Comparison of ENCODE assay signal across 1 cellular context in genomic region chr10:44978570-44979280, GRCh38.
TF ChIP-seq lines count a peak whose summit lies in the region.

DEPP1 (minus strand) TSS chr10:44978809; CDS start chr10:44978030, 779 bp downstream.

TF ChIP-seq in HepG2, 621 proteins besides CTCF, POLR2A, EP300 and RAD21 (continued from another document and continues in another):
- TF ChIP-seq TCF7 (IDR thresholded peaks at IDR 0.05; ENCODE audit: low read depth), result peak; percentile 62
- TF ChIP-seq, protein P1, sequence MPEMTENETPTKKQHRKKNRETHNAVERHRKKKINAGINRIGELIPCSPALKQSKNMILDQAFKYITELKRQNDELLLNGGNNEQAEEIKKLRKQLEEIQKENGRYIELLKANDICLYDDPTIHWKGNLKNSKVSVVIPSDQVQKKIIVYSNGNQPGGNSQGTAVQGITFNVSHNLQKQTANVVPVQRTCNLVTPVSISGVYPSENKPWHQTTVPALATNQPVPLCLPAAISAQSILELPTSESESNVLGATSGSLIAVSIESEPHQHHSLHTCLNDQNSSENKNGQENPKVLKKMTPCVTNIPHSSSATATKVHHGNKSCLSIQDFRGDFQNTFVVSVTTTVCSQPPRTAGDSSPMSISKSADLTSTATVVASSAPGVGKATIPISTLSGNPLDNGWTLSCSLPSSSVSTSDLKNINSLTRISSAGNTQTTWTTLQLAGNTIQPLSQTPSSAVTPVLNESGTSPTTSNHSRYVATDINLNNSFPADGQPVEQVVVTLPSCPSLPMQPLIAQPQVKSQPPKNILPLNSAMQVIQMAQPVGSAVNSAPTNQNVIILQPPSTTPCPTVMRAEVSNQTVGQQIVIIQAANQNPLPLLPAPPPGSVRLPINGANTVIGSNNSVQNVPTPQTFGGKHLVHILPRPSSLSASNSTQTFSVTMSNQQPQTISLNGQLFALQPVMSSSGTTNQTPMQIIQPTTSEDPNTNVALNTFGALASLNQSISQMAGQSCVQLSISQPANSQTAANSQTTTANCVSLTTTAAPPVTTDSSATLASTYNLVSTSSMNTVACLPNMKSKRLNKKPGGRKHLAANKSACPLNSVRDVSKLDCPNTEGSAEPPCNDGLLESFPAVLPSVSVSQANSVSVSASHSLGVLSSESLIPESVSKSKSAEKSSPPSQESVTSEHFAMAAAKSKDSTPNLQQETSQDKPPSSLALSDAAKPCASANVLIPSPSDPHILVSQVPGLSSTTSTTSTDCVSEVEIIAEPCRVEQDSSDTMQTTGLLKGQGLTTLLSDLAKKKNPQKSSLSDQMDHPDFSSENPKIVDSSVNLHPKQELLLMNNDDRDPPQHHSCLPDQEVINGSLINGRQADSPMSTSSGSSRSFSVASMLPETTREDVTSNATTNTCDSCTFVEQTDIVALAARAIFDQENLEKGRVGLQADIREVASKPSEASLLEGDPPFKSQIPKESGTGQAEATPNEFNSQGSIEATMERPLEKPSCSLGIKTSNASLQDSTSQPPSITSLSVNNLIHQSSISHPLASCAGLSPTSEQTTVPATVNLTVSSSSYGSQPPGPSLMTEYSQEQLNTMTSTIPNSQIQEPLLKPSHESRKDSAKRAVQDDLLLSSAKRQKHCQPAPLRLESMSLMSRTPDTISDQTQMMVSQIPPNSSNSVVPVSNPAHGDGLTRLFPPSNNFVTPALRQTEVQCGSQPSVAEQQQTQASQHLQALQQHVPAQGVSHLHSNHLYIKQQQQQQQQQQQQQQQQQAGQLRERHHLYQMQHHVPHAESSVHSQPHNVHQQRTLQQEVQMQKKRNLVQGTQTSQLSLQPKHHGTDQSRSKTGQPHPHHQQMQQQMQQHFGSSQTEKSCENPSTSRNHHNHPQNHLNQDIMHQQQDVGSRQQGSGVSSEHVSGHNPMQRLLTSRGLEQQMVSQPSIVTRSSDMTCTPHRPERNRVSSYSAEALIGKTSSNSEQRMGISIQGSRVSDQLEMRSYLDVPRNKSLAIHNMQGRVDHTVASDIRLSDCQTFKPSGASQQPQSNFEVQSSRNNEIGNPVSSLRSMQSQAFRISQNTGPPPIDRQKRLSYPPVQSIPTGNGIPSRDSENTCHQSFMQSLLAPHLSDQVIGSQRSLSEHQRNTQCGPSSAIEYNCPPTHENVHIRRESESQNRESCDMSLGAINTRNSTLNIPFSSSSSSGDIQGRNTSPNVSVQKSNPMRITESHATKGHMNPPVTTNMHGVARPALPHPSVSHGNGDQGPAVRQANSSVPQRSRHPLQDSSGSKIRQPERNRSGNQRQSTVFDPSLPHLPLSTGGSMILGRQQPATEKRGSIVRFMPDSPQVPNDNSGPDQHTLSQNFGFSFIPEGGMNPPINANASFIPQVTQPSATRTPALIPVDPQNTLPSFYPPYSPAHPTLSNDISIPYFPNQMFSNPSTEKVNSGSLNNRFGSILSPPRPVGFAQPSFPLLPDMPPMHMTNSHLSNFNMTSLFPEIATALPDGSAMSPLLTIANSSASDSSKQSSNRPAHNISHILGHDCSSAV (CRISPR knock-in tag; IDR thresholded peaks at IDR 0.05; ENCODE audit: borderline replicate concordance), result no peak
- TF ChIP-seq ZNF660 (CRISPR knock-in tag; IDR thresholded peaks at IDR 0.05; ENCODE audit: borderline replicate concordance, low read depth), result no peak
- peak; percentile 95 for TF ChIP-seq BCL6 (CRISPR knock-in tag; IDR thresholded peaks at IDR 0.05)
- 0 out of 2 replicates have a peak, but pooled peaks have one; percentile 29 for TF ChIP-seq ZNF121 (CRISPR knock-in tag; IDR thresholded peaks at IDR 0.05)
- TF ChIP-seq ZSCAN25 (CRISPR knock-in tag; IDR thresholded peaks at IDR 0.05), result peak; percentile 88
- peak; percentile 95 for TF ChIP-seq IRF2 (CRISPR knock-in tag; IDR thresholded peaks at IDR 0.05)
- TF ChIP-seq KDM4B (CRISPR knock-in tag; IDR thresholded peaks at IDR 0.05), result peak; percentile 98
- no peak for TF ChIP-seq CC2D1A (CRISPR knock-in tag; IDR thresholded peaks at IDR 0.05)
- TF ChIP-seq ZFP36L1 (CRISPR knock-in tag; IDR thresholded peaks at IDR 0.05), result peak; percentile 90; the same call in 1 of the 2 replicates
- TF ChIP-seq YY1 (IDR thresholded peaks at IDR 0.05; ENCODE audit: insufficient read depth, insufficient replicate concordance, low read depth, low read length), result peak; percentile 63
- 0 out of 2 replicates have a peak, but pooled peaks have one; percentile 66 for TF ChIP-seq ZNF10 (CRISPR knock-in tag; IDR thresholded peaks at IDR 0.05; ENCODE audit: borderline replicate concordance, low read depth)
- no peak for TF ChIP-seq ZNF326 (CRISPR knock-in tag; IDR thresholded peaks at IDR 0.05; ENCODE audit: borderline replicate concordance)
- TF ChIP-seq ZNF766 (CRISPR knock-in tag; IDR thresholded peaks at IDR 0.05; ENCODE audit: borderline replicate concordance), result peak; percentile 70; the same call in 1 of the 2 replicates
- no peak for TF ChIP-seq ZNF382 (CRISPR knock-in tag; IDR thresholded peaks at IDR 0.05; ENCODE audit: borderline replicate concordance)
- peak; percentile 91 for TF ChIP-seq ZNF772 (CRISPR knock-in tag; IDR thresholded peaks at IDR 0.05)
- TF ChIP-seq ZNF230 (CRISPR knock-in tag; IDR thresholded peaks at IDR 0.05), result no peak
- TF ChIP-seq LBX2 (CRISPR knock-in tag; IDR thresholded peaks at IDR 0.05; ENCODE audit: borderline replicate concordance), result no peak
- no peak for TF ChIP-seq GLI4 (CRISPR knock-in tag; IDR thresholded peaks at IDR 0.05; ENCODE audit: borderline replicate concordance)
- TF ChIP-seq, protein P2, sequence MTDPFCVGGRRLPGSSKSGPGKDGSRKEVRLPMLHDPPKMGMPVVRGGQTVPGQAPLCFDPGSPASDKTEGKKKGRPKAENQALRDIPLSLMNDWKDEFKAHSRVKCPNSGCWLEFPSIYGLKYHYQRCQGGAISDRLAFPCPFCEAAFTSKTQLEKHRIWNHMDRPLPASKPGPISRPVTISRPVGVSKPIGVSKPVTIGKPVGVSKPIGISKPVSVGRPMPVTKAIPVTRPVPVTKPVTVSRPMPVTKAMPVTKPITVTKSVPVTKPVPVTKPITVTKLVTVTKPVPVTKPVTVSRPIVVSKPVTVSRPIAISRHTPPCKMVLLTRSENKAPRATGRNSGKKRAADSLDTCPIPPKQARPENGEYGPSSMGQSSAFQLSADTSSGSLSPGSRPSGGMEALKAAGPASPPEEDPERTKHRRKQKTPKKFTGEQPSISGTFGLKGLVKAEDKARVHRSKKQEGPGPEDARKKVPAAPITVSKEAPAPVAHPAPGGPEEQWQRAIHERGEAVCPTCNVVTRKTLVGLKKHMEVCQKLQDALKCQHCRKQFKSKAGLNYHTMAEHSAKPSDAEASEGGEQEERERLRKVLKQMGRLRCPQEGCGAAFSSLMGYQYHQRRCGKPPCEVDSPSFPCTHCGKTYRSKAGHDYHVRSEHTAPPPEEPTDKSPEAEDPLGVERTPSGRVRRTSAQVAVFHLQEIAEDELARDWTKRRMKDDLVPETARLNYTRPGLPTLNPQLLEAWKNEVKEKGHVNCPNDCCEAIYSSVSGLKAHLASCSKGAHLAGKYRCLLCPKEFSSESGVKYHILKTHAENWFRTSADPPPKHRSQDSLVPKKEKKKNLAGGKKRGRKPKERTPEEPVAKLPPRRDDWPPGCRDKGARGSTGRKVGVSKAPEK (CRISPR knock-in tag; IDR thresholded peaks at IDR 0.05; ENCODE audit: borderline replicate concordance), result no peak
- 0 out of 2 replicates have a peak, but pooled peaks have one; percentile 90 for TF ChIP-seq ZNF552 (CRISPR knock-in tag; IDR thresholded peaks at IDR 0.05; ENCODE audit: borderline replicate concordance)
- TF ChIP-seq CERS6 (CRISPR knock-in tag; IDR thresholded peaks at IDR 0.05), result no peak
- TF ChIP-seq ZMYM3 (CRISPR knock-in tag; IDR thresholded peaks at IDR 0.05), result no peak
- TF ChIP-seq NR2F1 (CRISPR knock-in tag; IDR thresholded peaks at IDR 0.05), result peak in 1 of 2 experiments; percentile 41; a peak in 1 of 4 replicates
- TF ChIP-seq SOX13 (IDR thresholded peaks at IDR 0.05), result peak; percentile 83
- TF ChIP-seq SOX13 (CRISPR knock-in tag; conservative IDR thresholded peaks at IDR 0.05 in 1 of 2, IDR thresholded peaks at IDR 0.05 in 1 of 2), result peak in 1 of 2 experiments; percentile 91; a peak in 2 of 4 replicates
- TF ChIP-seq, protein P3, sequence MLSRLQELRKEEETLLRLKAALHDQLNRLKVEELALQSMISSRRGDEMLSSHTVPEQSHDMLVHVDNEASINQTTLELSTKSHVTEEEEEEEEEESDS (CRISPR knock-in tag; IDR thresholded peaks at IDR 0.05; ENCODE audit: borderline replicate concordance), result no peak
- no peak for TF ChIP-seq ZNF775 (CRISPR knock-in tag; IDR thresholded peaks at IDR 0.05; ENCODE audit: borderline replicate concordance)
- 0 out of 2 replicates have a peak, but pooled peaks have one; percentile 14 for TF ChIP-seq ATF3 (CRISPR knock-in tag; IDR thresholded peaks at IDR 0.05)
- TF ChIP-seq, protein P4, sequence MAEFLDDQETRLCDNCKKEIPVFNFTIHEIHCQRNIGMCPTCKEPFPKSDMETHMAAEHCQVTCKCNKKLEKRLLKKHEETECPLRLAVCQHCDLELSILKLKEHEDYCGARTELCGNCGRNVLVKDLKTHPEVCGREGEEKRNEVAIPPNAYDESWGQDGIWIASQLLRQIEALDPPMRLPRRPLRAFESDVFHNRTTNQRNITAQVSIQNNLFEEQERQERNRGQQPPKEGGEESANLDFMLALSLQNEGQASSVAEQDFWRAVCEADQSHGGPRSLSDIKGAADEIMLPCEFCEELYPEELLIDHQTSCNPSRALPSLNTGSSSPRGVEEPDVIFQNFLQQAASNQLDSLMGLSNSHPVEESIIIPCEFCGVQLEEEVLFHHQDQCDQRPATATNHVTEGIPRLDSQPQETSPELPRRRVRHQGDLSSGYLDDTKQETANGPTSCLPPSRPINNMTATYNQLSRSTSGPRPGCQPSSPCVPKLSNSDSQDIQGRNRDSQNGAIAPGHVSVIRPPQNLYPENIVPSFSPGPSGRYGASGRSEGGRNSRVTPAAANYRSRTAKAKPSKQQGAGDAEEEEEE (CRISPR knock-in tag; IDR thresholded peaks at IDR 0.05; ENCODE audit: borderline replicate concordance), result peak; percentile 61; the same call in 1 of the 2 replicates
- peak; percentile 96 for TF ChIP-seq ZSCAN9 (CRISPR knock-in tag; IDR thresholded peaks at IDR 0.05; ENCODE audit: borderline replicate concordance)
- peak; percentile 78; the same call in 1 of the 2 replicates for TF ChIP-seq SAFB2 (CRISPR knock-in tag; IDR thresholded peaks at IDR 0.05; ENCODE audit: borderline replicate concordance, low read depth)
- 0 out of 2 replicates have a peak, but pooled peaks have one; percentile 57 for TF ChIP-seq PHF21A (CRISPR knock-in tag; IDR thresholded peaks at IDR 0.05)
- no peak for TF ChIP-seq ATF5 (CRISPR knock-in tag; IDR thresholded peaks at IDR 0.05; ENCODE audit: low read depth)
- TF ChIP-seq KDM5B (CRISPR knock-in tag; IDR thresholded peaks at IDR 0.05; ENCODE audit: borderline replicate concordance), result no peak; the same call in 1 of the 2 replicates
- no peak for TF ChIP-seq TRIM24 (CRISPR knock-in tag; IDR thresholded peaks at IDR 0.05)
- TF ChIP-seq ZNF441 (CRISPR knock-in tag; IDR thresholded peaks at IDR 0.05; ENCODE audit: borderline replicate concordance), result no peak; the same call in 1 of the 2 replicates
- TF ChIP-seq TEAD2 (CRISPR knock-in tag; IDR thresholded peaks at IDR 0.05), result no peak; the same call in 1 of the 2 replicates
- TF ChIP-seq, protein P5, sequence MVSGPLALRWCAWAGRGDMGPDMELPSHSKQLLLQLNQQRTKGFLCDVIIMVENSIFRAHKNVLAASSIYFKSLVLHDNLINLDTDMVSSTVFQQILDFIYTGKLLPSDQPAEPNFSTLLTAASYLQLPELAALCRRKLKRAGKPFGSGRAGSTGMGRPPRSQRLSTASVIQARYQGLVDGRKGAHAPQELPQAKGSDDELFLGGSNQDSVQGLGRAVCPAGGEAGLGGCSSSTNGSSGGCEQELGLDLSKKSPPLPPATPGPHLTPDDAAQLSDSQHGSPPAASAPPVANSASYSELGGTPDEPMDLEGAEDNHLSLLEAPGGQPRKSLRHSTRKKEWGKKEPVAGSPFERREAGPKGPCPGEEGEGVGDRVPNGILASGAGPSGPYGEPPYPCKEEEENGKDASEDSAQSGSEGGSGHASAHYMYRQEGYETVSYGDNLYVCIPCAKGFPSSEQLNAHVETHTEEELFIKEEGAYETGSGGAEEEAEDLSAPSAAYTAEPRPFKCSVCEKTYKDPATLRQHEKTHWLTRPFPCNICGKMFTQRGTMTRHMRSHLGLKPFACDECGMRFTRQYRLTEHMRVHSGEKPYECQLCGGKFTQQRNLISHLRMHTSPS (CRISPR knock-in tag; IDR thresholded peaks at IDR 0.05; ENCODE audit: low read depth), result peak; percentile 82; the same call in 1 of the 2 replicates
- TF ChIP-seq, protein P6, sequence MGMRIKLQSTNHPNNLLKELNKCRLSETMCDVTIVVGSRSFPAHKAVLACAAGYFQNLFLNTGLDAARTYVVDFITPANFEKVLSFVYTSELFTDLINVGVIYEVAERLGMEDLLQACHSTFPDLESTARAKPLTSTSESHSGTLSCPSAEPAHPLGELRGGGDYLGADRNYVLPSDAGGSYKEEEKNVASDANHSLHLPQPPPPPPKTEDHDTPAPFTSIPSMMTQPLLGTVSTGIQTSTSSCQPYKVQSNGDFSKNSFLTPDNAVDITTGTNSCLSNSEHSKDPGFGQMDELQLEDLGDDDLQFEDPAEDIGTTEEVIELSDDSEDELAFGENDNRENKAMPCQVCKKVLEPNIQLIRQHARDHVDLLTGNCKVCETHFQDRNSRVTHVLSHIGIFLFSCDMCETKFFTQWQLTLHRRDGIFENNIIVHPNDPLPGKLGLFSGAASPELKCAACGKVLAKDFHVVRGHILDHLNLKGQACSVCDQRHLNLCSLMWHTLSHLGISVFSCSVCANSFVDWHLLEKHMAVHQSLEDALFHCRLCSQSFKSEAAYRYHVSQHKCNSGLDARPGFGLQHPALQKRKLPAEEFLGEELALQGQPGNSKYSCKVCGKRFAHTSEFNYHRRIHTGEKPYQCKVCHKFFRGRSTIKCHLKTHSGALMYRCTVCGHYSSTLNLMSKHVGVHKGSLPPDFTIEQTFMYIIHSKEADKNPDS (CRISPR knock-in tag; IDR thresholded peaks at IDR 0.05), result no peak
- peak; percentile 90; the same call in 1 of the 2 replicates for TF ChIP-seq SRY (CRISPR knock-in tag; IDR thresholded peaks at IDR 0.05)
